1 cellular context compared by ENCODE assay signal in the genomic region with DNA sequence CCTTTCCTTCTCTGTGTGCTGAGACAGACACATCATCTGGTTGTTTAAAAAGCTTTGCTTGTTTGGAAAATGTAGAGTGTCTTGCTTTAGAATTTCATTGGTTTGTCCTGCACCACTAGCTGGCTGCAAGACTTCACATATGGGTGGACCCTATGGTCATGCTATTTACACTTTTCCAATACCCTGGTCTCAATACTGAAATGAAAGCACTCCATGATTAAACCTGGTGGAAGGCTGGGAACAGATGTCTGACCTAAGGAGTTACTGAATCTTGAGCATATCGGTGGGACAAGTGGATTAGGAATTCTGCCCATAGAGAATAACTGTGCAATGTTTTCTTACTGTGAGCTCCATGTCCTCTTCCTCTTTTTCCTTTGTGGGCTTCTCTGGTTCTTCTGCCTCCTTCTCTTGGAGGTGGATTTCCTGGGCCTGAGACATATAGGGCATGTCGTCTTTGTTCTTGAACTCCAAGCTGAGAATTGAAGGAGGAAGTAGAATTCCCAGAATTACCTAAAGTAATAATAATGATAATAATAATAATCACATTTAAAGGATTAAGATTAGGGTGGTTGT.
TF ChIP-seq lines count a peak whose summit lies in the region.

No MANE protein-coding gene starts in this region.

TF ChIP-seq in K562, 482 proteins besides CTCF, POLR2A, EP300 and RAD21 (continued from another document):
- TF ChIP-seq, protein P1, sequence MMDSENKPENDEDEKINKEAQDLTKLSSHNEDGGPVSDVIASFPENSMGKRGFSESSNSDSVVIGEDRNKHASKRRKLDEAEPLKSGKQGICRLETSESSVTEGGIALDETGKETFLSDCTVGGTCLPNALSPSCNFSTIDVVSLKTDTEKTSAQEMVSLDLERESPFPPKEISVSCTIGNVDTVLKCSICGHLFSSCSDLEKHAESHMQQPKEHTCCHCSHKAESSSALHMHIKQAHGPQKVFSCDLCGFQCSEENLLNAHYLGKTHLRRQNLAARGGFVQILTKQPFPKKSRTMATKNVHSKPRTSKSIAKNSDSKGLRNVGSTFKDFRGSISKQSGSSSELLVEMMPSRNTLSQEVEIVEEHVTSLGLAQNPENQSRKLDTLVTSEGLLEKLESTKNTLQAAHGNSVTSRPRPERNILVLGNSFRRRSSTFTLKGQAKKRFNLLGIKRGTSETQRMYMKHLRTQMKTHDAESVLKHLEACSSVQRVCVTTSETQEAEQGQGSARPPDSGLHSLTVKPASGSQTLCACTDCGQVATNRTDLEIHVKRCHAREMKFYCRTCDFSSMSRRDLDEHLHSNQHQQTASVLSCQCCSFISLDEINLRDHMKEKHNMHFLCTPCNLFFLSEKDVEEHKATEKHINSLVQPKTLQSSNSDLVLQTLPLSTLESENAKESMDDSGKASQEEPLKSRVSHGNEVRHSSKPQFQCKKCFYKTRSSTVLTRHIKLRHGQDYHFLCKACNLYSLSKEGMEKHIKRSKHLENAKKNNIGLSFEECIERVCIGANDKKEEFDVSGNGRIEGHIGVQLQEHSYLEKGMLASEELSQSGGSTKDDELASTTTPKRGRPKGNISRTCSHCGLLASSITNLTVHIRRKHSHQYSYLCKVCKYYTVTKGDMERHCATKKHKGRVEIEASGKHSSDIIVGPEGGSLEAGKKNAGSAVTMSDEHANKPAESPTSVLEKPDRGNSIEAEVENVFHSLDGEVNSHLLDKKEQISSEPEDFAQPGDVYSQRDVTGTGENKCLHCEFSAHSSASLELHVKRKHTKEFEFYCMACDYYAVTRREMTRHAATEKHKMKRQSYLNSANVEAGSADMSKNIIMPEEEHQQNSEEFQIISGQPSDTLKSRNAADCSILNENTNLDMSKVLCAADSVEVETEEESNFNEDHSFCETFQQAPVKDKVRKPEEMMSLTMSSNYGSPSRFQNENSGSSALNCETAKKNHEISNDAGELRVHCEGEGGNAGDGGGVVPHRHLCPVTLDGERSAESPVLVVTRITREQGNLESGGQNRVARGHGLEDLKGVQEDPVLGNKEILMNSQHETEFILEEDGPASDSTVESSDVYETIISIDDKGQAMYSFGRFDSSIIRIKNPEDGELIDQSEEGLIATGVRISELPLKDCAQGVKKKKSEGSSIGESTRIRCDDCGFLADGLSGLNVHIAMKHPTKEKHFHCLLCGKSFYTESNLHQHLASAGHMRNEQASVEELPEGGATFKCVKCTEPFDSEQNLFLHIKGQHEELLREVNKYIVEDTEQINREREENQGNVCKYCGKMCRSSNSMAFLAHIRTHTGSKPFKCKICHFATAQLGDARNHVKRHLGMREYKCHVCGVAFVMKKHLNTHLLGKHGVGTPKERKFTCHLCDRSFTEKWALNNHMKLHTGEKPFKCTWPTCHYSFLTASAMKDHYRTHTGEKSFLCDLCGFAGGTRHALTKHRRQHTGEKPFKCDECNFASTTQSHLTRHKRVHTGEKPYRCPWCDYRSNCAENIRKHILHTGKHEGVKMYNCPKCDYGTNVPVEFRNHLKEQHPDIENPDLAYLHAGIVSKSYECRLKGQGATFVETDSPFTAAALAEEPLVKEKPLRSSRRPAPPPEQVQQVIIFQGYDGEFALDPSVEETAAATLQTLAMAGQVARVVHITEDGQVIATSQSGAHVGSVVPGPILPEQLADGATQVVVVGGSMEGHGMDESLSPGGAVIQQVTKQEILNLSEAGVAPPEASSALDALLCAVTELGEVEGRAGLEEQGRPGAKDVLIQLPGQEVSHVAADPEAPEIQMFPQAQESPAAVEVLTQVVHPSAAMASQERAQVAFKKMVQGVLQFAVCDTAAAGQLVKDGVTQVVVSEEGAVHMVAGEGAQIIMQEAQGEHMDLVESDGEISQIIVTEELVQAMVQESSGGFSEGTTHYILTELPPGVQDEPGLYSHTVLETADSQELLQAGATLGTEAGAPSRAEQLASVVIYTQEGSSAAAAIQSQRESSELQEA (IDR thresholded peaks at IDR 0.05; ENCODE audit: low read depth), result no peak
- TF ChIP-seq ZNF436 (CRISPR knock-in tag; IDR thresholded peaks at IDR 0.05) (no peak), CXXC5 (CRISPR knock-in tag; IDR thresholded peaks at IDR 0.05) (no peak)
